19 cellular contexts compared by ENCODE assay signal in the genomic region with DNA sequence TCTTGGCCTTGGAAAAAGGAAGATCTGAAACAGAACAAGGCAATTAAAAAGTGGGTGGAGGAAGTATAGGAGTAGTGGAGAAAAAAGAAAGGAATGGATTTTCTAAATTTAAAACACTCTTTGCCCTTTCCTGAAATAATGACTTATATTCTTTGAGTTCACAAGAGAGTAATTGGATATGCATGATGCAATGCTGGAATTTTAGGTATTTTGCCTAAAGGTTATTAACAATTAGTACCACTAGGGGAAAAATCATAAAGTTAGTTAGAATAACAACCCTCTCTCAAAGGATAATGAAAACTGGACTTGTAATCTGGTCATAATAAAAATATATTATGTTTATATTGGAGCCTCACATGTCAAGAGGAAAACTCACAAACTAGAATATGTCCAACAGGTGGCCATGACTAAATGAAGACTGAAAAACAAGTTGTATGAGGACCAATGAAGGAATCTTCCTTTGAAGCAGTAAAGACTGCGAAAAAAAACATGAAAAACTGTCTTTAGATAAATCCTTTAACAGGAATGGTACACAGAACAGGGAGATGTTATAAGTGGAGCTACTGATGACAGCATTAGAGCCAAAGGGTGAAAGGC.
DNase-seq lines count a peak whose midpoint lies in the region; ATAC-seq, FAIRE-seq and TF ChIP-seq lines count a peak whose summit lies in the region.
"Had no signal": no experiment of that assay in that cellular context is flagged by ENCODE, and none has a peak within 500 bp of the region (broad histone marks: within the 10 kb centered on the region; RNA-seq: fewer than 3 reads in every experiment).

No MANE protein-coding gene starts in this region.

- ATAC-seq in HG03175 (IDR thresholded peaks at IDR 0.05; ENCODE audit: unreplicated experiment): no peak
- no peak for ATAC-seq in activated naive CD4-positive, alpha-beta T cell treated with anti-CD3 and anti-CD28 coated beads, Interleukin-2, amount 50 U/mL, for 72 hours
- ATAC-seq: A549 had no signal

- peaks cover 18% of the 10 kb centered on the region for H3K4me1 ChIP-seq in ACC112 (ENCODE audit: control insufficient read depth, insufficient read depth, low read length, unreplicated experiment)
- H3K4me1 ChIP-seq: esophagus squamous epithelium had no signal

- H3K4me3 ChIP-seq in ACC112 (ENCODE audit: low read depth, low read length): no peak overlapping the region
- no peak overlapping the region for H3K4me3 ChIP-seq in bronchial epithelial cell (ENCODE audit: low read depth, low read length)
- H3K4me3 ChIP-seq: A549, esophagus squamous epithelium, thoracic aorta had no signal

- peaks cover 8 to 19% of the 10 kb centered on the region in 2 donors for H3K9me3 Mint-ChIP-seq in activated naive CD4-positive, alpha-beta T cell treated with anti-CD3 and anti-CD28 coated beads, Interleukin-2, amount 50 U/mL, for 72 hours
- H3K9me3 Mint-ChIP-seq: activated T-helper 1 cell treated with anti-CD3 and anti-CD28 coated beads, Interleukin-12 subunit alpha, Interleukin-12 subunit beta, Interleukin-2, Interleukin-4 antibody, amounts not matched to agents 30 ng/mL and 10 ng/mL and 1 ng/mL, durations not matched to agents 14 hours and 24 hours and 36 hours; nephron progenitor cell had no signal

- H3K27ac ChIP-seq in ACC112 (ENCODE audit: low read depth, low read length): peak overlapping the region; percentile 70; the same call in 1 of the 2 replicates
- H3K27ac ChIP-seq: esophagus squamous epithelium, thoracic aorta had no signal

- no peaks in the 10 kb centered on the region for H3K36me3 Mint-ChIP-seq in activated naive CD4-positive, alpha-beta T cell treated with anti-CD3 and anti-CD28 coated beads, Interleukin-2, amount 50 U/mL, for 72 hours
- H3K36me3 Mint-ChIP-seq: CD8-positive, alpha-beta memory T cell had no signal

- TF ChIP-seq CTCF in bronchial epithelial cell (IDR thresholded peaks at IDR 0.05; ENCODE audit: insufficient read depth, low read length, severe bottlenecking): no peak

- peak; percentile 34 for DNase-seq in HTR-8/SVneo (ENCODE audit: insufficient read length, low spot score)
- peak; percentile 54 for DNase-seq in bronchial epithelial cell (ENCODE audit: low read depth)
- DNase-seq in kidney glomerular epithelial cell (lab: John Stamatoyannopoulos, UW): peak; percentile 48
- no peak for DNase-seq in activated T-cell treated with anti-CD3 and anti-CD28 coated beads for 4 hours
- DNase-seq in Ammon's horn (ENCODE audit: low spot score): no peak
- DNase-seq in activated naive CD4-positive, alpha-beta T cell treated with anti-CD3 and anti-CD28 coated beads, Interleukin-2, amount 50 U/mL, for 72 hours (ENCODE audit: low spot score in 2 of 2): no peak
- DNase-seq: CD8-positive, alpha-beta memory T cell; DND-41; esophagus squamous epithelium; islet precursor cell; NCI-H2029; nephron progenitor cell; SIG-M5 had no signal

- H3K27ac Mint-ChIP-seq in activated naive CD4-positive, alpha-beta T cell treated with anti-CD3 and anti-CD28 coated beads, Interleukin-2, amount 50 U/mL, for 72 hours: no peak overlapping the region
- H3K27ac Mint-ChIP-seq: activated T-helper 1 cell treated with anti-CD3 and anti-CD28 coated beads, Interleukin-12 subunit alpha, Interleukin-12 subunit beta, Interleukin-2, Interleukin-4 antibody, amounts not matched to agents 30 ng/mL and 10 ng/mL and 1 ng/mL, durations not matched to agents 14 hours and 24 hours and 36 hours; CD8-positive, alpha-beta memory T cell; nephron progenitor cell had no signal

- FAIRE-seq in HTR-8/SVneo (lab: Jason Lieb, UNC) (no peak), bronchial epithelial cell (lab: Jason Lieb, UNC) (no peak)
- FAIRE-seq: A549, H1 had no signal

- H2AFZ ChIP-seq in ACC112 (ENCODE audit: low read length, unreplicated experiment): no peak overlapping the region

- H3K27me3 ChIP-seq in ACC112 (ENCODE audit: insufficient read depth, low read length): no peaks in the 10 kb centered on the region
- H3K27me3 ChIP-seq in bronchial epithelial cell (ENCODE audit: control insufficient read depth, insufficient read depth, low read length): no peaks in the 10 kb centered on the region
- H3K27me3 ChIP-seq: esophagus squamous epithelium had no signal

- H3K79me2 ChIP-seq in ACC112 (ENCODE audit: control insufficient read depth, insufficient read depth, low read length, unreplicated experiment): no peaks in the 10 kb centered on the region

- H3K36me3 ChIP-seq in ACC112 (ENCODE audit: insufficient read depth, low read length): no peaks in the 10 kb centered on the region
- H3K36me3 ChIP-seq in bronchial epithelial cell (ENCODE audit: control insufficient read depth, insufficient read depth, low read length): no peaks in the 10 kb centered on the region
- H3K36me3 ChIP-seq: esophagus squamous epithelium, thoracic aorta had no signal

Comparison
In these comparisons a context has a peak if more than half of its experiments do, and no peak if none do; other contexts are left out.
1. DNase-seq: peak in HTR-8/SVneo (single experiment), bronchial epithelial cell (single experiment) and kidney glomerular epithelial cell (single experiment); none in activated T-cell treated with anti-CD3 and anti-CD28 coated beads for 4 hours (single experiment), Ammon's horn (single experiment) and activated naive CD4-positive, alpha-beta T cell treated with anti-CD3 and anti-CD28 coated beads, Interleukin-2, amount 50 U/mL, for 72 hours (0 of 2).